ENCODE assay signal across 22 cellular contexts in genomic region chr10:77510294-77510693, GRCh38.
"Had no signal": no experiment of that assay in that cellular context is flagged by ENCODE, and none has a peak within 500 bp of the region (broad histone marks: within the 10 kb centered on the region; RNA-seq: fewer than 3 reads in every experiment).

No MANE protein-coding gene starts in this region.

- H3K9me3 ChIP-seq: SJSA1 had no signal

- H3K27me3 ChIP-seq: SJSA1 had no signal

- H3K27ac ChIP-seq: SJSA1 had no signal

- DNase-seq: activated B cell treated with CpG ODN at 0.5 μM for 24 hours; activated CD4-positive, alpha-beta memory T cell treated with anti-CD3 and anti-CD28 coated beads for 36 hours; activated CD4-positive, alpha-beta T cell treated with anti-CD3 and anti-CD28 coated beads for 1 hour; activated CD4-positive, alpha-beta T cell treated with anti-CD3 and anti-CD28 coated beads, Interleukin-2, amount 10 ng/mL, durations not matched to agents 7 days and 5 days; activated CD8-positive, alpha-beta memory T cell treated with anti-CD3 and anti-CD28 coated beads for 24 hours; activated effector memory CD4-positive, alpha-beta T cell treated with anti-CD3 and anti-CD28 coated beads, Interleukin-2, amount 50 U/mL, for 16 hours; activated naive CD4-positive, alpha-beta T cell treated with anti-CD3 and anti-CD28 coated beads for 36 hours; activated T-cell treated with anti-CD3 and anti-CD28 coated beads, Interleukin-2, amount 50 U/mL, for 4 hours; amygdala; KG1; NCI-H1092; NCI-H1417 treated with DMSO at 0.1 percent for 48 hours; NCI-H1694; NCI-H2029; NCI-H2171; NCI-H2227 treated with DMSO at 0.1 percent for 48 hours; NCI-H446 treated with DMSO at 0.1 percent for 48 hours; NCI-H526 treated with DMSO at 0.1 percent for 48 hours; SHP77; T-helper 17 cell; T-helper 9 cell had no signal

- ATAC-seq: activated T-cell treated with anti-CD3 and anti-CD28 coated beads, Interleukin-2, amount 50 U/mL, for 4 hours; T-helper 17 cell had no signal

- H3K36me3 ChIP-seq: SJSA1 had no signal

- H3K4me3 ChIP-seq: SJSA1 had no signal
